Comparison of ENCODE assay signal across 10 cellular contexts in genomic region chr3:128922804-128923459, GRCh38. TPM values are rescaled to one million over a fixed set of nuclear protein-coding genes. Genes with fewer than 3 reads are reported as not detected.
DNase-seq lines count a peak whose midpoint lies in the region; ATAC-seq and TF ChIP-seq lines count a peak whose summit lies in the region.
"Had no signal": no experiment of that assay in that cellular context is flagged by ENCODE, and none has a peak within 500 bp of the region (broad histone marks: within the 10 kb centered on the region; RNA-seq: fewer than 3 reads in every experiment).

No MANE protein-coding gene starts in this region.

- peak overlapping the region; percentile 34 for H3K4me3 ChIP-seq in CD8-positive, alpha-beta T cell (ENCODE audit: low read depth, low read length)

- no peaks in the 10 kb centered on the region for H3K27me3 ChIP-seq in CD8-positive, alpha-beta T cell (ENCODE audit: insufficient read depth, low read length)
- H3K27me3 ChIP-seq: neutrophil had no signal

- no peaks in the 10 kb centered on the region for H3K27me3 Mint-ChIP-seq in CD8-positive, alpha-beta T cell (ENCODE audit: low read depth)
- no peaks in the 10 kb centered on the region for H3K27me3 Mint-ChIP-seq in activated naive CD8-positive, alpha-beta T cell treated with anti-CD3 and anti-CD28 coated beads, Interleukin-2, amount 10 ng/mL, durations not matched to agents 7 days and 5 days
- H3K27me3 Mint-ChIP-seq in chondrocyte (ENCODE audit: low read depth) = no peaks in the 10 kb centered on the region

- TF ChIP-seq CTCF in CD8-positive, alpha-beta T cell (IDR thresholded peaks at IDR 0.05) = no peak
- TF ChIP-seq CTCF in chondrocyte (IDR thresholded peaks at IDR 0.05) = no peak

- CTCF ChIA-PET in CD8-positive, alpha-beta T cell (lab: Charles Lee) = interaction anchor here (0.8 to 3.3 kb wide), 15 partner anchors 9 to 322 kb away, joined by 3 to 61 read pairs (median 5); no protein-coding TSS in a partner anchor

- H3K27ac Mint-ChIP-seq in CD8-positive, alpha-beta T cell = peak overlapping the region; percentile 90
- H3K27ac Mint-ChIP-seq in activated naive CD8-positive, alpha-beta T cell treated with anti-CD3 and anti-CD28 coated beads, Interleukin-2, amount 10 ng/mL, durations not matched to agents 7 days and 5 days = peak overlapping the region; percentile 87
- no peak overlapping the region for H3K27ac Mint-ChIP-seq in chondrocyte (ENCODE audit: unreplicated experiment)
- H3K27ac Mint-ChIP-seq: HFFc6 had no signal

- H3K4me1 ChIP-seq in CD8-positive, alpha-beta T cell (ENCODE audit: insufficient read depth, low read length) = peaks cover 19% of the 10 kb centered on the region

- H3K9me3 ChIP-seq in CD8-positive, alpha-beta T cell (ENCODE audit: low read length) = no peaks in the 10 kb centered on the region
- H3K9me3 ChIP-seq: neutrophil had no signal

- intact Hi-C loops in CD8-positive, alpha-beta T cell (cut with DNase I, micrococcal nuclease) = loop anchor here (1.0 to 5.0 kb wide), 5 partner anchors 44 to 306 kb away; partner anchors contain the start of gene ACAD9 (in 1 of the 2)

- H3K27ac ChIP-seq in CD8-positive, alpha-beta T cell (ENCODE audit: low read depth, low read length) = peak overlapping the region; percentile 34
- H3K27ac ChIP-seq: neutrophil had no signal

- H3K36me3 Mint-ChIP-seq in CD8-positive, alpha-beta T cell = peaks cover 21% of the 10 kb centered on the region
- peaks cover 41% of the 10 kb centered on the region for H3K36me3 Mint-ChIP-seq in activated naive CD8-positive, alpha-beta T cell treated with anti-CD3 and anti-CD28 coated beads, Interleukin-2, amount 10 ng/mL, durations not matched to agents 7 days and 5 days
- H3K36me3 Mint-ChIP-seq in chondrocyte (ENCODE audit: low read depth) = peaks cover 29% of the 10 kb centered on the region

- ATAC-seq in CD8-positive, alpha-beta T cell = peak; percentile 85
- peak; percentile 85 for ATAC-seq in activated naive CD8-positive, alpha-beta T cell treated with anti-CD3 and anti-CD28 coated beads, Interleukin-2, amount 10 ng/mL, durations not matched to agents 7 days and 5 days (ENCODE audit: low read depth)
- no peak for ATAC-seq in GM18870 (IDR thresholded peaks at IDR 0.05; ENCODE audit: unreplicated experiment)

- H3K9me3 Mint-ChIP-seq in CD8-positive, alpha-beta T cell = peaks cover 10% of the 10 kb centered on the region
- peaks cover 15% of the 10 kb centered on the region for H3K9me3 Mint-ChIP-seq in activated naive CD8-positive, alpha-beta T cell treated with anti-CD3 and anti-CD28 coated beads, Interleukin-2, amount 10 ng/mL, durations not matched to agents 7 days and 5 days
- peaks cover 77% of the 10 kb centered on the region for H3K9me3 Mint-ChIP-seq in chondrocyte (ENCODE audit: low read depth)

- DNase-seq in CD8-positive, alpha-beta T cell = peak; percentile 16 to 75 (median 52)
- DNase-seq in activated CD4-positive, alpha-beta T cell treated with anti-CD3 and anti-CD28 coated beads, Interleukin-2, amount 50 U/mL, for 1 hour = peak; percentile 41
- DNase-seq in activated naive CD8-positive, alpha-beta T cell treated with anti-CD3 and anti-CD28 coated beads, Interleukin-2, amount 10 ng/mL, durations not matched to agents 7 days and 5 days = peak; percentile 61
- peak; percentile 37 for DNase-seq in stimulated activated CD4-positive, alpha-beta T cell treated with anti-CD3 and anti-CD28 coated beads, Interleukin-2, amount 100 ng/mL, for 48 hours
- DNase-seq in chondrocyte (ENCODE audit: low spot score) (no peak), dermis blood vessel endothelial cell (no peak), DMS153 treated with DMSO at 0.1 percent for 48 hours (lab: John Stamatoyannopoulos, UW; ENCODE audit: unreplicated experiment) (no peak)
- DNase-seq: HFFc6 had no signal

- no peaks in the 10 kb centered on the region for H3K36me3 ChIP-seq in CD8-positive, alpha-beta T cell (ENCODE audit: insufficient read depth, low read length)

- peak overlapping the region; percentile 84 for H3K4me3 Mint-ChIP-seq in CD8-positive, alpha-beta T cell
- H3K4me3 Mint-ChIP-seq in activated naive CD8-positive, alpha-beta T cell treated with anti-CD3 and anti-CD28 coated beads, Interleukin-2, amount 10 ng/mL, durations not matched to agents 7 days and 5 days = peak overlapping the region; percentile 75
- H3K4me3 Mint-ChIP-seq in chondrocyte (ENCODE audit: unreplicated experiment) = no peak overlapping the region
- H3K4me3 Mint-ChIP-seq: HFFc6 had no signal

- POLR2A ChIA-PET in CD8-positive, alpha-beta T cell (lab: Charles Lee) = interaction anchor here (0.6 to 2.6 kb wide), 11 partner anchors 16 to 393 kb away, joined by 3 to 21 read pairs (median 3); partner anchors contain the start of gene ACAD9
- POLR2A ChIA-PET in activated naive CD8-positive, alpha-beta T cell treated with anti-CD3 and anti-CD28 coated beads, Interleukin-2, amount 10 ng/mL, durations not matched to agents 7 days and 5 days (lab: Charles Lee) = interaction anchor here (0.5 to 2.8 kb wide), 8 partner anchors 8 to 306 kb away, joined by 3 to 36 read pairs (median 3); partner anchors contain the start of gene ACAD9

- H3K4me1 Mint-ChIP-seq in CD8-positive, alpha-beta T cell (ENCODE audit: low read depth) = peaks cover 36% of the 10 kb centered on the region
- peaks cover 22% of the 10 kb centered on the region for H3K4me1 Mint-ChIP-seq in activated naive CD8-positive, alpha-beta T cell treated with anti-CD3 and anti-CD28 coated beads, Interleukin-2, amount 10 ng/mL, durations not matched to agents 7 days and 5 days
- no peaks in the 10 kb centered on the region for H3K4me1 Mint-ChIP-seq in chondrocyte (ENCODE audit: low read depth)

RNA-seq across cellular contexts. Expression of gene ACAD9, which starts 43.5 kb away (rescaled TPM):
- 10 to 100 TPM; 43.1 to 47.1 TPM for total RNA-seq in CD8-positive, alpha-beta T cell
- 10 to 100 TPM; 55.9 to 63.5 TPM for total RNA-seq in activated naive CD8-positive, alpha-beta T cell treated with anti-CD3 and anti-CD28 coated beads, Interleukin-2, amount 10 ng/mL, durations not matched to agents 7 days and 5 days
- total RNA-seq in chondrocyte (33.3 to 45.7 TPM (median 33.9 TPM) in 3 replicates), dermis blood vessel endothelial cell (47.5 and 51.4 TPM in 2 replicates)

Comparison
In these comparisons a context has a peak if more than half of its experiments do, and no peak if none do; other contexts are left out.
1. DNase-seq: peak in CD8-positive, alpha-beta T cell (7 of 7), activated CD4-positive, alpha-beta T cell treated with anti-CD3 and anti-CD28 coated beads, Interleukin-2, amount 50 U/mL, for 1 hour (single experiment), activated naive CD8-positive, alpha-beta T cell treated with anti-CD3 and anti-CD28 coated beads, Interleukin-2, amount 10 ng/mL, durations not matched to agents 7 days and 5 days (single experiment) and stimulated activated CD4-positive, alpha-beta T cell treated with anti-CD3 and anti-CD28 coated beads, Interleukin-2, amount 100 ng/mL, for 48 hours (2 of 2); none in chondrocyte (single experiment), dermis blood vessel endothelial cell (single experiment) and DMS153 treated with DMSO at 0.1 percent for 48 hours (single experiment).